Comparison of ENCODE assay signal across 10 cellular contexts in the genomic region with DNA sequence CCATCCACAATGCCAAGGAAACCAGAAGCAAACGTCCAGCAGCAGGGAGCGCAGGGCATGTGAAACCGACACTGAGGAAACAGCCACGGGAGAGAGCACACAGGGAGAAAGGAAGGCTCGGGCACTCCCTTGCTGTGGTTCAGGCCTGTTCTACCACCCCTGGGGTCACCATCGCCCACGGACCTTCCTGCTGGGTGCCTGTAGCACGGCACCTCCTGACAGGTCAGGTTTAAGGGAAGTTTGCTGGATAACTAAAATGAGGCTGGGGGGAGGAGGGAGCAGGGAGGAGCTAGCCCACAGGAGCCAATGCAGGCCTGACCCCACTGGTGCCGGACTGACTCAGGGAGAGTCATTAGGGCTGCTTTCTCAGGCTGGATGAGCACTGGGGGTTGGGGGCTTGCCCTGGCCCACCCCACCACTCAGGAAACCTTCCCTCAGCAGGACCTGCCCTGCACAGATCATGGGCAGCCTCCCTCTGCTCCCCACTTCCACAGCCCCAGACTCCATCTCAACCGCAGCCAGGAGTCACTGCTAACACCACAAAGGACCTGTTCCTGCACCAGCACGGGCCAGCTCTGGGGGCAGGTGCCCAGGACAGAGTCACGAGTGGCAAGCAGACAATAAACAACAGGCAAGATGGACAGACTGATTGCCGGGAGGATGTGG. TPM values are rescaled to one million over a fixed set of nuclear protein-coding genes. Genes with fewer than 3 reads are reported as not detected.
DNase-seq lines count a peak whose midpoint lies in the region; ATAC-seq, FAIRE-seq and TF ChIP-seq lines count a peak whose summit lies in the region.
"Had no signal": no experiment of that assay in that cellular context is flagged by ENCODE, and none has a peak within 500 bp of the region (broad histone marks: within the 10 kb centered on the region; RNA-seq: fewer than 3 reads in every experiment).

No MANE protein-coding gene starts in this region.

- no peak overlapping the region for H3K27ac ChIP-seq in AG04450 (ENCODE audit: low read depth, low read length)
- H3K27ac ChIP-seq in HEK293 (ENCODE audit: extremely low read depth, low read depth, low read length): no peak overlapping the region
- H3K27ac ChIP-seq in GM12878 (ENCODE audit: control insufficient read depth, insufficient read depth): no peak overlapping the region
- no peak overlapping the region for H3K27ac ChIP-seq in muscle layer of duodenum (ENCODE audit: low read length)

- SMC1A ChIA-PET in GM12878 (lab: Charles Lee; ENCODE audit: uncharacterized antibody, unreplicated experiment): no interaction called here

- no TSS peak for BruUV-seq in GM12878 (replicated peaks; lab: Mats Ljungman, UMichigan)

- no peak for TF ChIP-seq RAD21 in GM12878 (IDR thresholded peaks at IDR 0.05; ENCODE audit: insufficient read depth, low read depth, low read length)

- H3K9ac ChIP-seq in GM12878 (ENCODE audit: control insufficient read depth, insufficient read depth, low read length): peak overlapping the region; percentile 39

- H3K36me3 ChIP-seq in HEK293 (ENCODE audit: control insufficient read depth in 2 of 2, insufficient read depth in 1 of 2, low read length in 2 of 2) (peaks cover 0 to 11% of the 10 kb centered on the region in 2 experiments; a peak in 1 of 3 replicates), GM12878 (ENCODE audit: control insufficient read depth in 2 of 2, insufficient read depth in 2 of 2, low read length in 1 of 2) (no peaks in the 10 kb centered on the region; a peak in 2 of 4 replicates), muscle layer of duodenum (ENCODE audit: control insufficient read depth in 1 of 2, insufficient read depth in 2 of 2, low read length in 2 of 2) (peaks cover 0 to 1% of the 10 kb centered on the region in 2 donors)

- ATAC-seq in GM12878 (no peak), GM19023 (IDR thresholded peaks at IDR 0.05; ENCODE audit: unreplicated experiment) (no peak)
- ATAC-seq: mucosa of descending colon had no signal

- no peak for FAIRE-seq in GM12878 (lab: Jason Lieb, UNC)

- no peak for DNase-seq in AG04450 (ENCODE audit: low read depth, low spot score)
- DNase-seq in GM12878 (ENCODE audit: low read depth, low spot score): no peak
- no peak for DNase-seq in NCI-H774 (lab: John Stamatoyannopoulos, UW)
- DNase-seq in CD1c-positive myeloid dendritic cell (ENCODE audit: extremely low spot score): no peak
- DNase-seq in activated CD4-positive, alpha-beta T cell treated with anti-CD3 and anti-CD28 coated beads for 4 hours: no peak
- DNase-seq: SHP77 had no signal

- no peak for TF ChIP-seq EP300 in GM12878 (IDR thresholded peaks at IDR 0.05; ENCODE audit: borderline replicate concordance in 1 of 2, control insufficient read depth in 1 of 2, low read depth in 2 of 2, low read length in 2 of 2)

- TF ChIP-seq CTCF in AG04450 (IDR thresholded peaks at IDR 0.05; ENCODE audit: low read depth, low read length): no peak
- no peak for TF ChIP-seq CTCF in HEK293 (tag by site-specific recombination; IDR thresholded peaks at IDR 0.05)
- no peak for TF ChIP-seq CTCF in GM12878 (IDR thresholded peaks at IDR 0.05 in 2 of 3, conservative IDR thresholded peaks at IDR 0.05 in 1 of 3; ENCODE audit: control insufficient read depth in 2 of 3, extremely low read depth in 1 of 3, insufficient read depth in 1 of 3, low read depth in 3 of 3, low read length in 3 of 3)

- in situ Hi-C loops in GM12878 (cut with MboI): no loop called here

- RAD21 ChIA-PET in GM12878 (lab: Charles Lee; ENCODE audit: unreplicated experiment): interaction anchor here (1.3 kb wide), 1 partner anchor 89 kb away, joined by 3 read pairs; the partner anchor contains the start of gene TPD52L2

- POLR2A ChIA-PET in AG04450 (lab: Yijun Ruan, JAX): no interaction called here
- POLR2A ChIA-PET in HEK293 (lab: Yijun Ruan, JAX): no interaction called here
- POLR2A ChIA-PET in GM12878 (lab: Charles Lee): interaction anchor here (0.6 kb wide), 2 partner anchors 37 to 226 kb away, joined by 3 read pairs; no protein-coding TSS in a partner anchor

- TF ChIP-seq POLR2A in GM12878 (IDR thresholded peaks at IDR 0.05; ENCODE audit: low read depth, low read length): no peak

- H4K20me1 ChIP-seq in GM12878 (ENCODE audit: control insufficient read depth, insufficient read depth): peaks cover 4% of the 10 kb centered on the region

- H2AFZ ChIP-seq in GM12878 (ENCODE audit: control insufficient read depth, low read depth, low read length): no peak overlapping the region

- H3K4me3 ChIP-seq in AG04450 (ENCODE audit: low read depth, low read length) (peak overlapping the region; percentile 34), HEK293 (ENCODE audit: low read depth, low read length) (no peak overlapping the region), GM12878 (peak overlapping the region; percentile 81; the same call in 1 of the 2 replicates), muscle layer of duodenum (ENCODE audit: low read depth in 1 of 2, low read length in 2 of 2) (peak overlapping the region; percentile 7 to 96)
- H3K4me3 ChIP-seq: mucosa of descending colon had no signal

- H3K4me2 ChIP-seq in GM12878 (ENCODE audit: control insufficient read depth, insufficient read depth): peak overlapping the region; percentile 78

- intact Hi-C loops in GM12878 (cut with micrococcal nuclease; ENCODE audit: unreplicated experiment): no loop called here

- H3K27me3 ChIP-seq in AG04450 (ENCODE audit: control insufficient read depth, insufficient read depth, low read length) (no peaks in the 10 kb centered on the region), GM12878 (replicated peaks in 1 of 2; ENCODE audit: control insufficient read depth in 2 of 2, insufficient read depth in 2 of 2, low read length in 1 of 2) (no peaks in the 10 kb centered on the region), muscle layer of duodenum (ENCODE audit: low read depth, low read length) (no peaks in the 10 kb centered on the region)

- peaks cover 41% of the 10 kb centered on the region for H3K79me2 ChIP-seq in GM12878 (ENCODE audit: control insufficient read depth, insufficient read depth, low read length)

- H3K4me1 ChIP-seq in HEK293 (ENCODE audit: control insufficient read depth, insufficient read depth, low read length) (no peaks in the 10 kb centered on the region; the same call in 1 of the 2 replicates), GM12878 (ENCODE audit: control insufficient read depth, insufficient read depth, low read length) (peaks cover 20% of the 10 kb centered on the region), muscle layer of duodenum (ENCODE audit: control insufficient read depth in 1 of 2, insufficient read depth in 2 of 2, low read length in 2 of 2) (peaks cover 24 to 78% of the 10 kb centered on the region in 2 donors)

- WGBS in GM12878 (ENCODE audit: insufficient coverage, insufficient replicate concordance, low lambda C conversion rate, missing lambda C conversion rate): 66% methylated on average over 13 of the region's 13 CpGs

- CTCF ChIA-PET in AG04450 (lab: Charles Lee) (interaction anchor here (1.8 kb wide), 1 partner anchor 20 kb away, joined by 5 read pairs; no protein-coding TSS in a partner anchor), HEK293 (lab: Yijun Ruan, JAX) (no interaction called here), GM12878 (lab: Yijun Ruan, JAX) (interaction anchor here (1.0 to 1.9 kb wide), 4 partner anchors 26 to 246 kb away, joined by 4 read pairs; partner anchors contain the start of genes ARFRP1, SAMD10 and ZGPAT)

- no peaks in the 10 kb centered on the region; the same call in 1 of the 2 replicates for H3K9me3 ChIP-seq in AG04450 (ENCODE audit: control insufficient read depth, insufficient read depth, low read length)
- no peaks in the 10 kb centered on the region for H3K9me3 ChIP-seq in HEK293 (ENCODE audit: control insufficient read depth, insufficient read depth, low read depth, low read length)
- H3K9me3 ChIP-seq in GM12878 (replicated peaks; ENCODE audit: control insufficient read depth, insufficient read depth, low read length): no peaks in the 10 kb centered on the region
- H3K9me3 ChIP-seq in muscle layer of duodenum (ENCODE audit: control insufficient read depth in 1 of 2, low read length in 2 of 2): no peaks in the 10 kb centered on the region
- H3K9me3 ChIP-seq: mucosa of descending colon had no signal

RNA-seq across cellular contexts. Expression of gene UCKL1, which starts 2.3 kb away (rescaled TPM):
- 18.0 and 22.3 TPM in 2 replicates for polyA plus RNA-seq in AG04450 (2011; rRNA removed)
- 17.2 and 22.2 TPM in 2 replicates for polyA minus RNA-seq in AG04450 (2011; rRNA and poly(A)+ RNA removed)
- 58.9 and 62.6 TPM in 2 replicates for total RNA-seq in GM12878 (2013; cell fraction: nucleolus; rRNA removed)
- 17.5 and 23.6 TPM in 2 replicates for total RNA-seq in GM12878 (2014; rRNA removed)
- 11.0 and 13.2 TPM in 2 replicates for total RNA-seq in GM12878 (2014; rRNA removed; fragmentation: Illumina TruSeq; extraction: Trizol)
- total RNA-seq in GM12878 (2021): 30.0 and 36.3 TPM in 2 replicates
- polyA plus RNA-seq in GM12878 (2011; ENCODE audit: low read depth): 10.2 TPM
- polyA plus RNA-seq in GM12878 (2011; rRNA removed): 10.9 and 26.0 TPM in 2 replicates
- 34.7 and 54.2 TPM in 2 replicates for polyA plus RNA-seq in GM12878 (2011; cell fraction: cytosol; rRNA removed)
- 190 and 213 TPM in 2 replicates for polyA plus RNA-seq in GM12878 (2011; cell fraction: nucleus; rRNA removed)
- 22.7 and 27.4 TPM in 2 replicates for polyA plus RNA-seq in GM12878 (2012)
- polyA plus RNA-seq in GM12878 (2014; fragmentation: Illumina TruSeq; extraction: Trizol): 5.6 and 13.4 TPM in 2 replicates
- polyA plus RNA-seq in GM12878 (2014; fragmentation: Nextera tagmentation; extraction: Ambion mirVana): 1 to 10 TPM; 2.4 to 7.9 TPM
- polyA plus RNA-seq in GM12878 (2014; rRNA removed): 34.4 and 42.5 TPM in 2 replicates
- 10 to 100 TPM; 27.9 to 30.8 TPM for polyA plus RNA-seq in GM12878 (2016; fragmentation: Nextera tagmentation; extraction: Ambion mirVana)
- 21.1 and 31.2 TPM in 2 replicates for polyA minus RNA-seq in GM12878 (2011; rRNA and poly(A)+ RNA removed)
- 9.9 and 11.3 TPM in 2 replicates for polyA minus RNA-seq in GM12878 (2011; cell fraction: cytosol; rRNA and poly(A)+ RNA removed)
- polyA minus RNA-seq in GM12878 (2011; cell fraction: nucleus; rRNA and poly(A)+ RNA removed): 26.1 and 40.2 TPM in 2 replicates

RNA-seq across cellular contexts. Expression of gene ZNF512B, which starts 15.8 kb away (rescaled TPM):
- 4.0 and 6.0 TPM in 2 replicates for polyA plus RNA-seq in AG04450 (2011; rRNA removed)
- 7.0 and 8.4 TPM in 2 replicates for polyA minus RNA-seq in AG04450 (2011; rRNA and poly(A)+ RNA removed)
- total RNA-seq in GM12878 (2013; cell fraction: nucleolus; rRNA removed): 16.9 and 19.5 TPM in 2 replicates
- 11.2 and 12.1 TPM in 2 replicates for total RNA-seq in GM12878 (2014; rRNA removed)
- total RNA-seq in GM12878 (2014; rRNA removed; fragmentation: Illumina TruSeq; extraction: Trizol): 5.2 and 5.6 TPM in 2 replicates
- 21.2 and 23.9 TPM in 2 replicates for total RNA-seq in GM12878 (2021)
- polyA plus RNA-seq in GM12878 (2011; ENCODE audit: low read depth): 4.3 TPM
- 1.8 and 2.8 TPM in 2 replicates for polyA plus RNA-seq in GM12878 (2011; rRNA removed)
- polyA plus RNA-seq in GM12878 (2011; cell fraction: cytosol; rRNA removed): 4.7 and 6.6 TPM in 2 replicates
- 39.6 and 50.7 TPM in 2 replicates for polyA plus RNA-seq in GM12878 (2011; cell fraction: nucleus; rRNA removed)
- 11.0 and 14.2 TPM in 2 replicates for polyA plus RNA-seq in GM12878 (2012)
- polyA plus RNA-seq in GM12878 (2014; fragmentation: Illumina TruSeq; extraction: Trizol): 2.0 and 5.1 TPM in 2 replicates
- under 1 TPM; 0.06 to 0.09 TPM for polyA plus RNA-seq in GM12878 (2014; fragmentation: Nextera tagmentation; extraction: Ambion mirVana)
- polyA plus RNA-seq in GM12878 (2014; rRNA removed): 12.2 and 15.2 TPM in 2 replicates
- 1 to 10 TPM; 1.1 to 1.6 TPM for polyA plus RNA-seq in GM12878 (2016; fragmentation: Nextera tagmentation; extraction: Ambion mirVana)
- 1.8 and 4.2 TPM in 2 replicates for polyA minus RNA-seq in GM12878 (2011; rRNA and poly(A)+ RNA removed)
- polyA minus RNA-seq in GM12878 (2011; cell fraction: cytosol; rRNA and poly(A)+ RNA removed): 2.4 and 2.7 TPM in 2 replicates
- 4.0 and 6.9 TPM in 2 replicates for polyA minus RNA-seq in GM12878 (2011; cell fraction: nucleus; rRNA and poly(A)+ RNA removed)

RNA-seq across cellular contexts. Expression of gene SAMD10, which starts 25.5 kb away (rescaled TPM):
- polyA plus RNA-seq in AG04450 (2011; rRNA removed) (1.3 and 1.8 TPM in 2 replicates), GM12878 (2011; rRNA removed) (14.1 and 28.4 TPM in 2 replicates), GM12878 (2014; fragmentation: Illumina TruSeq; extraction: Trizol) (4.7 and 16.3 TPM in 2 replicates), GM12878 (2014; fragmentation: Nextera tagmentation; extraction: Ambion mirVana) (1 to 10 TPM; 1.3 to 3.5 TPM), GM12878 (2014; rRNA removed) (51.4 and 52.0 TPM in 2 replicates), GM12878 (2016; fragmentation: Nextera tagmentation; extraction: Ambion mirVana) (10 to 100 TPM; 16.1 to 19.5 TPM)
- 0.51 and 0.74 TPM in 2 replicates for polyA minus RNA-seq in AG04450 (2011; rRNA and poly(A)+ RNA removed)
- total RNA-seq in GM12878 (2013; cell fraction: nucleolus; rRNA removed): 118 and 125 TPM in 2 replicates
- total RNA-seq in GM12878 (2014; rRNA removed) (20.2 and 23.9 TPM in 2 replicates), GM12878 (2014; rRNA removed; fragmentation: Illumina TruSeq; extraction: Trizol) (7.3 and 9.1 TPM in 2 replicates), GM12878 (2021) (42.1 and 42.7 TPM in 2 replicates)
- 26.5 TPM for polyA plus RNA-seq in GM12878 (2011; ENCODE audit: low read depth)
- polyA plus RNA-seq in GM12878 (2011; cell fraction: cytosol; rRNA removed): 45.8 and 64.7 TPM in 2 replicates
- polyA plus RNA-seq in GM12878 (2011; cell fraction: nucleus; rRNA removed): 503 and 608 TPM in 2 replicates
- 51.9 and 72.0 TPM in 2 replicates for polyA plus RNA-seq in GM12878 (2012)
- 4.3 and 15.1 TPM in 2 replicates for polyA minus RNA-seq in GM12878 (2011; rRNA and poly(A)+ RNA removed)
- 12.4 and 12.9 TPM in 2 replicates for polyA minus RNA-seq in GM12878 (2011; cell fraction: cytosol; rRNA and poly(A)+ RNA removed)
- 18.6 and 20.6 TPM in 2 replicates for polyA minus RNA-seq in GM12878 (2011; cell fraction: nucleus; rRNA and poly(A)+ RNA removed)

RNA-seq across cellular contexts. Expression of gene PRPF6, which starts 27.0 kb away (rescaled TPM):
- polyA plus RNA-seq in AG04450 (2011; rRNA removed): 38.5 and 47.5 TPM in 2 replicates
- polyA minus RNA-seq in AG04450 (2011; rRNA and poly(A)+ RNA removed): 49.9 and 56.3 TPM in 2 replicates
- total RNA-seq in GM12878 (2013; cell fraction: nucleolus; rRNA removed): 134 and 156 TPM in 2 replicates
- 57.6 and 62.5 TPM in 2 replicates for total RNA-seq in GM12878 (2014; rRNA removed)
- 66.1 and 72.2 TPM in 2 replicates for total RNA-seq in GM12878 (2014; rRNA removed; fragmentation: Illumina TruSeq; extraction: Trizol)
- total RNA-seq in GM12878 (2021): 100 and 102 TPM in 2 replicates
- 52.6 TPM for polyA plus RNA-seq in GM12878 (2011; ENCODE audit: low read depth)
- 33.4 and 52.7 TPM in 2 replicates for polyA plus RNA-seq in GM12878 (2011; rRNA removed)
- polyA plus RNA-seq in GM12878 (2011; cell fraction: cytosol; rRNA removed): 56.1 and 59.7 TPM in 2 replicates
- polyA plus RNA-seq in GM12878 (2011; cell fraction: nucleus; rRNA removed): 68.3 and 113 TPM in 2 replicates
- polyA plus RNA-seq in GM12878 (2012): 74.7 and 84.6 TPM in 2 replicates
- polyA plus RNA-seq in GM12878 (2014; fragmentation: Illumina TruSeq; extraction: Trizol): 53.4 and 73.9 TPM in 2 replicates
- 10 to 100 TPM in 1 of 2 experiments, 1 to 10 TPM in 1; 5.0 to 10.7 TPM for polyA plus RNA-seq in GM12878 (2014; fragmentation: Nextera tagmentation; extraction: Ambion mirVana)
- 70.4 and 71.9 TPM in 2 replicates for polyA plus RNA-seq in GM12878 (2014; rRNA removed)
- 100 to 1,000 TPM in 1 of 2 experiments, 10 to 100 TPM in 1; 97.9 to 102 TPM for polyA plus RNA-seq in GM12878 (2016; fragmentation: Nextera tagmentation; extraction: Ambion mirVana)
- polyA minus RNA-seq in GM12878 (2011; rRNA and poly(A)+ RNA removed): 56.6 and 60.4 TPM in 2 replicates
- 25.3 and 31.2 TPM in 2 replicates for polyA minus RNA-seq in GM12878 (2011; cell fraction: cytosol; rRNA and poly(A)+ RNA removed)
- polyA minus RNA-seq in GM12878 (2011; cell fraction: nucleus; rRNA and poly(A)+ RNA removed): 22.7 and 36.7 TPM in 2 replicates

RNA-seq across cellular contexts. Expression of gene DNAJC5, which starts 59.0 kb away (rescaled TPM):
- polyA plus RNA-seq in AG04450 (2011; rRNA removed): 36.7 and 40.9 TPM in 2 replicates
- polyA minus RNA-seq in AG04450 (2011; rRNA and poly(A)+ RNA removed): 52.0 and 63.4 TPM in 2 replicates
- 32.0 and 39.1 TPM in 2 replicates for total RNA-seq in GM12878 (2013; cell fraction: nucleolus; rRNA removed)
- 33.7 and 36.0 TPM in 2 replicates for total RNA-seq in GM12878 (2014; rRNA removed)
- 16.9 and 17.9 TPM in 2 replicates for total RNA-seq in GM12878 (2014; rRNA removed; fragmentation: Illumina TruSeq; extraction: Trizol)
- total RNA-seq in GM12878 (2021): 34.6 and 36.8 TPM in 2 replicates
- 10.2 TPM for polyA plus RNA-seq in GM12878 (2011; ENCODE audit: low read depth)
- polyA plus RNA-seq in GM12878 (2011; rRNA removed): 13.2 and 20.6 TPM in 2 replicates
- polyA plus RNA-seq in GM12878 (2011; cell fraction: cytosol; rRNA removed): 29.7 and 34.3 TPM in 2 replicates
- polyA plus RNA-seq in GM12878 (2011; cell fraction: nucleus; rRNA removed): 34.3 and 39.2 TPM in 2 replicates
- polyA plus RNA-seq in GM12878 (2012): 20.7 and 21.7 TPM in 2 replicates
- 6.1 and 16.0 TPM in 2 replicates for polyA plus RNA-seq in GM12878 (2014; fragmentation: Illumina TruSeq; extraction: Trizol)
- polyA plus RNA-seq in GM12878 (2014; fragmentation: Nextera tagmentation; extraction: Ambion mirVana): 1 to 10 TPM in 1 of 2 experiments, under 1 TPM in 1; 0.69 to 1.6 TPM
- polyA plus RNA-seq in GM12878 (2014; rRNA removed): 27.8 and 31.8 TPM in 2 replicates
- polyA plus RNA-seq in GM12878 (2016; fragmentation: Nextera tagmentation; extraction: Ambion mirVana): 10 to 100 TPM; 11.7 to 16.0 TPM
- 22.3 and 37.0 TPM in 2 replicates for polyA minus RNA-seq in GM12878 (2011; rRNA and poly(A)+ RNA removed)
- polyA minus RNA-seq in GM12878 (2011; cell fraction: cytosol; rRNA and poly(A)+ RNA removed): 13.5 and 16.1 TPM in 2 replicates
- polyA minus RNA-seq in GM12878 (2011; cell fraction: nucleus; rRNA and poly(A)+ RNA removed): 7.3 and 14.4 TPM in 2 replicates
